20 cellular contexts compared by ENCODE assay signal in the genomic region with DNA sequence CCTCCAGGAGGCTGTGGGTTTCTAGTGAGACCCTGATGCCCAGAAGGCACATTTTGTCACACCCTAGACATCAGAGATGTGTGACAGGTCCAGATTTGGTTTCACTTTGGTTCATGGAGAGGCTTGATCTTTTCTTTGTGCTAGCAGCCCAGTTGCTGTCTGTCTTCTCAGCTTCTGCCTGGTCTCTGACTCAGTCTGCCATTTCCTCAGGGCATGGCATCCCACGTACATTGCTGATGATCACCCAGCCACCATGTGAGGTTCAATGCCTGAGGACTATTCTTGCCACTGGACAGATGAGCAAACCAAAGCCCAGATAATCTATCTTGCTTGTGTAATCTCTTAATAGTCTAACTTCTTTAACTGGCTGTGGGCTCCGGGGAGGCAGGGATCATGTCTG.
DNase-seq lines count a peak whose midpoint lies in the region; ATAC-seq and TF ChIP-seq lines count a peak whose summit lies in the region.
"Had no signal": no experiment of that assay in that cellular context is flagged by ENCODE, and none has a peak within 500 bp of the region (broad histone marks: within the 10 kb centered on the region; RNA-seq: fewer than 3 reads in every experiment).

No MANE protein-coding gene starts in this region.

- ATAC-seq in GM21619 (IDR thresholded peaks at IDR 0.05; ENCODE audit: unreplicated experiment) (no peak), left lobe of liver (no peak)
- ATAC-seq: left ventricle myocardium superior had no signal

- TF ChIP-seq CTCF in epithelial cell of esophagus (IDR thresholded peaks at IDR 0.05; ENCODE audit: insufficient read depth, low read depth, low read length, missing control alignments): no peak

- no peak overlapping the region for H3K4me3 ChIP-seq in epithelial cell of esophagus (ENCODE audit: low read length)

- DNase-seq in GM04504 (ENCODE audit: low read depth) (peak; percentile 13), NCI-H82 treated with DMSO at 0.1 percent for 48 hours (lab: John Stamatoyannopoulos, UW; ENCODE audit: unreplicated experiment) (peak; percentile 7), epithelial cell of esophagus (ENCODE audit: low read depth) (peak; percentile 64), renal cortical epithelial cell (ENCODE audit: low read depth) (peak; percentile 23), NCI-H2029 (lab: John Stamatoyannopoulos, UW) (no peak), left lobe of liver (ENCODE audit: low spot score) (no peak)
- DNase-seq: activated CD4-positive, alpha-beta T cell treated with anti-CD3 and anti-CD28 coated beads, Interleukin-2, amount 50 U/mL, for 1 hour; activated CD8-positive, alpha-beta memory T cell treated with anti-CD3 and anti-CD28 coated beads, Interleukin-2, amount 50 U/mL, for 4 hours; activated effector memory CD4-positive, alpha-beta T cell treated with anti-CD3 and anti-CD28 coated beads, Interleukin-2, amount 50 U/mL, for 16 hours; amygdala; DMS79 treated with DMSO at 0.1 percent for 48 hours; head of caudate nucleus; left ventricle myocardium superior; NCI-H345; nucleus accumbens; retina; RPMI8226; stimulated activated CD4-positive, alpha-beta T cell treated with anti-CD3 and anti-CD28 coated beads, Interleukin-12 subunit alpha, Interleukin-12 subunit beta, amount 100 ng/mL, for 4 hours; substantia nigra had no signal

Comparison
In these comparisons a context has a peak if more than half of its experiments do, and no peak if none do; other contexts are left out.
1. DNase-seq: peak in GM04504 (single experiment), NCI-H82 treated with DMSO at 0.1 percent for 48 hours (single experiment), epithelial cell of esophagus (single experiment) and renal cortical epithelial cell (single experiment); none in NCI-H2029 (single experiment) and left lobe of liver (single experiment).